In the genomic region with DNA sequence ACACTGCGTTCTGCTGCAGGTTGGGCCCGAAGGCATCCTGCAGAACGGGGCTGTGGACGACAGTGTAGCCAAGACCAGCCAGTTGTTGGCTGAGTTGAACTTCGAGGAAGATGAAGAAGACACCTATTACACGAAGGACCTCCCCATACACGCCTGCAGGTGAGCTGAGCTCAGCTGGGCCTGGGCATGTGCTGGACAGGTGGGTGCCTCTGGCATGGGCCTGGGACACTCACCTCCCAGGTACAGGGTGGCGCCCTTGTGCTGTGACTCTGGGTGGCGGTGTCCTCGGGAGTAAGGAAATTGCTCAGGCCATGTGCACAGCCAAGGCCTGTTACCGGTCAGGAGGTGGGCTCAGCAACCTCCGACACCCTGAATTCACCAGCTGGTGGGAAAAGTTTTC, we compare ENCODE assay signal across 18 cellular contexts. TPM values are rescaled to one million over a fixed set of nuclear protein-coding genes. Genes with fewer than 3 reads are reported as not detected.
DNase-seq lines count a peak whose midpoint lies in the region; ATAC-seq, FAIRE-seq and TF ChIP-seq lines count a peak whose summit lies in the region.
"Had no signal": no experiment of that assay in that cellular context is flagged by ENCODE, and none has a peak within 500 bp of the region (broad histone marks: within the 10 kb centered on the region; RNA-seq: fewer than 3 reads in every experiment).

No MANE protein-coding gene starts in this region.

- WGBS in right cardiac atrium, result 91% methylated on average over 12 of the region's 12 CpGs
- WGBS in spleen, 5 donors, result 86 to 93% (median 90%) methylated on average over 9 to 12 of the region's 12 CpGs

- H3K4me1 ChIP-seq in right cardiac atrium (ENCODE audit: control insufficient read depth, insufficient read depth, low read length), result peaks cover 25% of the 10 kb centered on the region
- H3K4me1 ChIP-seq in adipocyte (ENCODE audit: control insufficient read depth, insufficient read depth, low read length), result peaks cover 84% of the 10 kb centered on the region
- peaks cover 41 to 58% of the 10 kb centered on the region in 2 donors for H3K4me1 ChIP-seq in kidney (ENCODE audit: control insufficient read depth in 1 of 2, insufficient read depth in 1 of 2, low read depth in 1 of 2, low read length in 2 of 2)
- peaks cover 64 to 100% (median 96%) of the 10 kb centered on the region in 6 donors for H3K4me1 ChIP-seq in spleen

- no peak for FAIRE-seq in kidney (lab: Jason Lieb, UNC)
- no peak for FAIRE-seq in GM19239 (lab: Jason Lieb, UNC)
- FAIRE-seq: D721Med had no signal

- H3K9ac ChIP-seq in adipocyte (ENCODE audit: low read length) (peak overlapping the region; percentile 84), kidney (ENCODE audit: low read length in 2 of 2) (no peak overlapping the region)

- intact Hi-C loops in Right ventricle myocardium inferior (cut with DNase I), result loop anchor here (2.0 to 5.0 kb wide), 3 partner anchors 164 to 394 kb away; a partner anchor contains a TSS
- intact Hi-C loops in right cardiac atrium (cut with DNase I), result loop anchor here in 3 of 4 donors (5.0 to 10.0 kb wide), 4 partner anchors 161 to 391 kb away; a partner anchor contains a TSS
- intact Hi-C loops in kidney (cut with DNase I), result loop anchor here (10.0 kb wide), 1 partner anchor 251 kb away; no protein-coding TSS in a partner anchor
- intact Hi-C loops in spleen (cut with DNase I; ENCODE audit: low total_unique reads), result loop anchor here (5.0 to 10.0 kb wide), 2 partner anchors 254 to 381 kb away; no protein-coding TSS in a partner anchor

- no peaks in the 10 kb centered on the region for H3K9me3 ChIP-seq in right cardiac atrium (ENCODE audit: control insufficient read depth, low read length)
- H3K9me3 ChIP-seq in adipocyte (ENCODE audit: control insufficient read depth, low read length), result no peaks in the 10 kb centered on the region
- no peaks in the 10 kb centered on the region for H3K9me3 ChIP-seq in kidney (ENCODE audit: control insufficient read depth in 1 of 2, low read length in 2 of 2)
- no peaks in the 10 kb centered on the region for H3K9me3 ChIP-seq in spleen

- TF ChIP-seq CTCF in kidney (IDR thresholded peaks at IDR 0.05; ENCODE audit: borderline replicate concordance, extremely low read depth, insufficient read depth), result no peak
- no peak for TF ChIP-seq CTCF in spleen (IDR thresholded peaks at IDR 0.05 in 8 of 11, conservative IDR thresholded peaks at IDR 0.05 in 3 of 11)

- TF ChIP-seq POLR2A in spleen (IDR thresholded peaks at IDR 0.05), result no peak

- H3K36me3 ChIP-seq in adipocyte (ENCODE audit: control insufficient read depth, insufficient read depth, low read length, severe bottlenecking), result peaks cover 8% of the 10 kb centered on the region
- peaks cover 3 to 14% of the 10 kb centered on the region in 2 donors for H3K36me3 ChIP-seq in kidney (ENCODE audit: control insufficient read depth in 1 of 2, insufficient read depth in 2 of 2, low read length in 2 of 2)
- peaks cover 0 to 52% (median 23%) of the 10 kb centered on the region in 6 donors for H3K36me3 ChIP-seq in spleen

- no peak overlapping the region for H3K4me3 ChIP-seq in right cardiac atrium (ENCODE audit: low read length)
- H3K4me3 ChIP-seq in adipocyte (ENCODE audit: low read length), result no peak overlapping the region
- H3K4me3 ChIP-seq in kidney (ENCODE audit: low read length in 2 of 2), result no peak overlapping the region
- H3K4me3 ChIP-seq in spleen, result no peak overlapping the region

- H3K27me3 ChIP-seq in right cardiac atrium (ENCODE audit: control insufficient read depth, insufficient read depth), result no peaks in the 10 kb centered on the region
- no peaks in the 10 kb centered on the region for H3K27me3 ChIP-seq in adipocyte (replicated peaks; ENCODE audit: control insufficient read depth, insufficient read depth, low read length)
- no peaks in the 10 kb centered on the region for H3K27me3 ChIP-seq in spleen (replicated peaks in 1 of 7)

- H3K27ac ChIP-seq in right cardiac atrium (ENCODE audit: low read length), result no peak overlapping the region
- H3K27ac ChIP-seq in kidney (ENCODE audit: low read depth in 2 of 2, low read length in 2 of 2), result no peak overlapping the region
- H3K27ac ChIP-seq in spleen, result peak overlapping the region in 1 of 8 donors; percentile 91
- H3K27ac ChIP-seq: HL-60 had no signal

- ATAC-seq in Right ventricle myocardium inferior (no peak), right cardiac atrium (no peak)

- peak; percentile 47 for DNase-seq in Right ventricle myocardium inferior (ENCODE audit: missing footprints)
- DNase-seq in right cardiac atrium, result no peak
- no peak for DNase-seq in adipocyte (ENCODE audit: low read depth)
- peak; percentile 59 for DNase-seq in kidney
- DNase-seq in spleen, result peak; percentile 63
- no peak for DNase-seq in activated gamma-delta T cell (lab: John Stamatoyannopoulos, UW)
- no peak for DNase-seq in GM19240 (ENCODE audit: insufficient read length, low spot score)
- DNase-seq in GM19239 (ENCODE audit: insufficient read length, low spot score), result no peak
- DNase-seq: CD8-positive, alpha-beta memory T cell; DMS79; NCI-H1930; NCI-H774; Right ventricle myocardium superior had no signal

RNA-seq across cellular contexts. Expression of a gene that starts 14.2 kb away (rescaled TPM):
- total RNA-seq in Right ventricle myocardium inferior (37.0 TPM), right cardiac atrium (10 to 100 TPM; 35.2 to 40.0 (median 36.8) TPM), kidney (70.1 TPM), spleen (100 to 1,000 TPM in 1 of 7 donors, 10 to 100 TPM in 6; 81.3 to 161 (median 87.7) TPM)
- polyA plus RNA-seq in right cardiac atrium (31.4 TPM), kidney (ENCODE audit: insufficient read depth, low read depth, low replicate concordance) (34.2 TPM), spleen (10 to 100 TPM; 31.2 to 63.5 (median 34.8) TPM)

RNA-seq across cellular contexts. Expression of a gene that starts 50.0 kb away (rescaled TPM):
- total RNA-seq in Right ventricle myocardium inferior (0.30 TPM), right cardiac atrium (1 to 10 TPM; 1.1 to 1.9 (median 1.6) TPM), kidney (0.50 TPM), spleen (under 1 TPM in 4 of 7 donors, not detected in 3; 0.16 to 0.50 (median 0.40) TPM)
- polyA plus RNA-seq in right cardiac atrium (1.1 TPM), kidney (ENCODE audit: insufficient read depth, low read depth, low replicate concordance) (not detected), spleen (under 1 TPM in 2 of 3 donors, not detected in 1; 0.06 to 0.45 TPM)
- total RNA-seq: CD8-positive, alpha-beta memory T cell had no signal
- polyA plus RNA-seq: CD8-positive, alpha-beta memory T cell had no signal

RNA-seq across cellular contexts. Expression of a gene that starts 54.9 kb away (rescaled TPM):
- not detected for total RNA-seq in Right ventricle myocardium inferior
- 10 to 100 TPM in 1 of 4 donors, 1 to 10 TPM in 3; 1.5 to 13.7 (median 4.7) TPM for total RNA-seq in right cardiac atrium
- polyA plus RNA-seq in right cardiac atrium, result 2.2 TPM
- total RNA-seq in kidney, result 33.2 TPM
- 1.8 TPM for polyA plus RNA-seq in kidney (ENCODE audit: insufficient read depth, low read depth, low replicate concordance)
- total RNA-seq in spleen, result not detected
- polyA plus RNA-seq in spleen, result 1 to 10 TPM in 1 of 3 donors, under 1 TPM in 2; 0.04 to 1.0 (median 0.13) TPM
- total RNA-seq: A172; CD8-positive, alpha-beta memory T cell; LHCN-M2; NCI-H460; Right ventricle myocardium superior had no signal
- polyA plus RNA-seq: CD8-positive, alpha-beta memory T cell had no signal

Comparison
In these comparisons a context has a peak if more than half of its experiments do, and no peak if none do; other contexts are left out.
1. DNase-seq: peak in Right ventricle myocardium inferior (single experiment), kidney (single experiment) and spleen (single experiment); none in right cardiac atrium (0 of 3), adipocyte (single experiment), activated gamma-delta T cell (single experiment), GM19240 (single experiment) and GM19239 (single experiment).